In genomic region chr9:136485651-136486050, GRCh38 we compare ENCODE assay signal across 1 cellular context.
TF ChIP-seq lines count a peak whose summit lies in the region.

No MANE protein-coding gene starts in this region.

TF ChIP-seq in HCT116, 20 proteins besides CTCF, POLR2A, EP300 and RAD21 (continued from another document):
- TF ChIP-seq ELF1 (IDR thresholded peaks at IDR 0.05; ENCODE audit: borderline replicate concordance, low read depth), result no peak
- TF ChIP-seq EZH2 (IDR thresholded peaks at IDR 0.05), result no peak
- TF ChIP-seq EGR1 (IDR thresholded peaks at IDR 0.05; ENCODE audit: low read depth), result no peak
- TF ChIP-seq JUND (IDR thresholded peaks at IDR 0.05), result no peak
- no peak for TF ChIP-seq CBX3 (IDR thresholded peaks at IDR 0.05; ENCODE audit: low read depth)
- TF ChIP-seq, protein P1, sequence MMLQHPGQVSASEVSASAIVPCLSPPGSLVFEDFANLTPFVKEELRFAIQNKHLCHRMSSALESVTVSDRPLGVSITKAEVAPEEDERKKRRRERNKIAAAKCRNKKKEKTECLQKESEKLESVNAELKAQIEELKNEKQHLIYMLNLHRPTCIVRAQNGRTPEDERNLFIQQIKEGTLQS (IDR thresholded peaks at IDR 0.05), result no peak
- TF ChIP-seq ZFX (IDR thresholded peaks at IDR 0.05), result no peak
- no peak for TF ChIP-seq CEBPB (IDR thresholded peaks at IDR 0.05; ENCODE audit: low read depth)
- no peak for TF ChIP-seq SP1 (IDR thresholded peaks at IDR 0.05; ENCODE audit: low read depth)
- no peak for TF ChIP-seq FOSL1 (IDR thresholded peaks at IDR 0.05; ENCODE audit: low read depth)
- TF ChIP-seq ZNF274 (IDR thresholded peaks at IDR 0.05; ENCODE audit: low read depth, low read length), result no peak
- TF ChIP-seq, protein P2, sequence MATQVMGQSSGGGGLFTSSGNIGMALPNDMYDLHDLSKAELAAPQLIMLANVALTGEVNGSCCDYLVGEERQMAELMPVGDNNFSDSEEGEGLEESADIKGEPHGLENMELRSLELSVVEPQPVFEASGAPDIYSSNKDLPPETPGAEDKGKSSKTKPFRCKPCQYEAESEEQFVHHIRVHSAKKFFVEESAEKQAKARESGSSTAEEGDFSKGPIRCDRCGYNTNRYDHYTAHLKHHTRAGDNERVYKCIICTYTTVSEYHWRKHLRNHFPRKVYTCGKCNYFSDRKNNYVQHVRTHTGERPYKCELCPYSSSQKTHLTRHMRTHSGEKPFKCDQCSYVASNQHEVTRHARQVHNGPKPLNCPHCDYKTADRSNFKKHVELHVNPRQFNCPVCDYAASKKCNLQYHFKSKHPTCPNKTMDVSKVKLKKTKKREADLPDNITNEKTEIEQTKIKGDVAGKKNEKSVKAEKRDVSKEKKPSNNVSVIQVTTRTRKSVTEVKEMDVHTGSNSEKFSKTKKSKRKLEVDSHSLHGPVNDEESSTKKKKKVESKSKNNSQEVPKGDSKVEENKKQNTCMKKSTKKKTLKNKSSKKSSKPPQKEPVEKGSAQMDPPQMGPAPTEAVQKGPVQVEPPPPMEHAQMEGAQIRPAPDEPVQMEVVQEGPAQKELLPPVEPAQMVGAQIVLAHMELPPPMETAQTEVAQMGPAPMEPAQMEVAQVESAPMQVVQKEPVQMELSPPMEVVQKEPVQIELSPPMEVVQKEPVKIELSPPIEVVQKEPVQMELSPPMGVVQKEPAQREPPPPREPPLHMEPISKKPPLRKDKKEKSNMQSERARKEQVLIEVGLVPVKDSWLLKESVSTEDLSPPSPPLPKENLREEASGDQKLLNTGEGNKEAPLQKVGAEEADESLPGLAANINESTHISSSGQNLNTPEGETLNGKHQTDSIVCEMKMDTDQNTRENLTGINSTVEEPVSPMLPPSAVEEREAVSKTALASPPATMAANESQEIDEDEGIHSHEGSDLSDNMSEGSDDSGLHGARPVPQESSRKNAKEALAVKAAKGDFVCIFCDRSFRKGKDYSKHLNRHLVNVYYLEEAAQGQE (IDR thresholded peaks at IDR 0.05; ENCODE audit: low read depth), result no peak
TF ChIP-seq in HCT116: peak in this region for 0.
